33 cellular contexts compared by ENCODE assay signal in genomic region chr9:120350596-120350995, GRCh38.
"Had no signal": no experiment of that assay in that cellular context is flagged by ENCODE, and none has a peak within 500 bp of the region (broad histone marks: within the 10 kb centered on the region; RNA-seq: fewer than 3 reads in every experiment).

No MANE protein-coding gene starts in this region.

- H3K27ac ChIP-seq: PC-9, SJCRH30, SK-N-MC, WERI-Rb-1 had no signal

- ATAC-seq: activated CD8-positive, alpha-beta T cell treated with anti-CD3 and anti-CD28 coated beads for 36 hours; activated T-cell treated with anti-CD3 and anti-CD28 coated beads, Interleukin-2, amount 50 U/mL, for 72 hours; activated T-helper 17 cell treated with anti-CD3 and anti-CD28 coated beads, Interleukin-2, amount 50 U/mL, for 72 hours had no signal

- H3K27me3 ChIP-seq: MG63, SJCRH30 had no signal

- H2AFZ ChIP-seq: PC-9 had no signal

- H3K4me2 ChIP-seq: PC-9 had no signal

- H3K36me3 ChIP-seq: MG63, SJCRH30, WERI-Rb-1 had no signal

- H3K4me3 ChIP-seq: MG63, PC-9, SJCRH30, SK-N-MC had no signal

- H3K9me3 ChIP-seq: MG63, SJCRH30 had no signal

- DNase-seq: activated CD4-positive, alpha-beta T cell treated with anti-CD3 and anti-CD28 coated beads for 1 hour; activated CD4-positive, alpha-beta T cell treated with anti-CD3 and anti-CD28 coated beads, Interleukin-2, amount 10 ng/mL, durations not matched to agents 24 days and 14 days; activated CD4-positive, alpha-beta T cell treated with anti-CD3 and anti-CD28 coated beads, Interleukin-2, amount 50 U/mL, for 4 hours; activated CD4-positive, CD25-positive, alpha-beta regulatory T cell; activated CD8-positive, alpha-beta T cell treated with anti-CD3 and anti-CD28 coated beads for 36 hours; activated effector memory CD4-positive, alpha-beta T cell treated with anti-CD3 and anti-CD28 coated beads, Interleukin-2, amount 50 U/mL, for 16 hours; activated naive CD4-positive, alpha-beta T cell; activated T-cell treated with anti-CD3 and anti-CD28 coated beads, Interleukin-2, amount 50 U/mL, for 1 hour; activated T-cell treated with anti-CD3 and anti-CD28 coated beads, Interleukin-2, amount 50 U/mL, for 72 hours; anterior cingulate cortex; caudate nucleus; Kasumi-1; KBM-7; MG63; NCI-H1048; NCI-H1105 treated with DMSO at 0.1 percent for 48 hours; NCI-H1436; NCI-H1694; NCI-H1930; NCI-H2081 treated with DMSO at 0.1 percent for 48 hours; NCI-H226; NCI-H446 treated with DMSO at 0.1 percent for 48 hours; NCI-H524; NCI-H69; NCI-H82; NK-92 treated with Interleukin-12 subunit alpha and Interleukin-12 subunit beta, amount 100 ng/mL, for 24 hours; PC-9; Right ventricle myocardium superior; SJCRH30; T1000; WERI-Rb-1 had no signal

- H3K4me1 ChIP-seq: SJCRH30 had no signal
